ENCODE assay signal across 8 cellular contexts in genomic region chr1:9690440-9691107, GRCh38. TPM values are rescaled to one million over a fixed set of nuclear protein-coding genes. Genes with fewer than 3 reads are reported as not detected.
DNase-seq lines count a peak whose midpoint lies in the region; ATAC-seq, FAIRE-seq and TF ChIP-seq lines count a peak whose summit lies in the region.

No MANE protein-coding gene starts in this region.

- TF ChIP-seq POLR2A in suprapubic skin (IDR thresholded peaks at IDR 0.05): no peak

- H3K4me1 Mint-ChIP-seq in activated T-cell treated with anti-CD3 and anti-CD28 coated beads, Interleukin-2, amount 50 U/mL, for 4 hours (ENCODE audit: low read depth): peaks cover 69% of the 10 kb centered on the region

- H3K36me3 Mint-ChIP-seq in activated T-cell treated with anti-CD3 and anti-CD28 coated beads, Interleukin-2, amount 50 U/mL, for 4 hours (ENCODE audit: insufficient read depth): peaks cover 15% of the 10 kb centered on the region

- H3K27ac ChIP-seq in layer of hippocampus (ENCODE audit: low read depth, low read length): peak overlapping the region; percentile 38
- no peak overlapping the region for H3K27ac ChIP-seq in suprapubic skin

- H3K27me3 ChIP-seq in layer of hippocampus (ENCODE audit: control insufficient read depth, insufficient read depth, low read length) (no peaks in the 10 kb centered on the region), suprapubic skin (no peaks in the 10 kb centered on the region)

- peaks cover 36% of the 10 kb centered on the region for H3K4me1 ChIP-seq in suprapubic skin

- TF ChIP-seq CTCF in astrocyte of the spinal cord (IDR thresholded peaks at IDR 0.05; ENCODE audit: low read depth, low read length): no peak
- TF ChIP-seq CTCF in suprapubic skin (IDR thresholded peaks at IDR 0.05): no peak

- in situ Hi-C loops in astrocyte of the spinal cord (cut with HindIII; ENCODE audit: low sequenced_read_pairs): no loop called here

- FAIRE-seq in urothelium cell line (lab: Jason Lieb, UNC): no peak

- 55% methylated on average over 5 of the region's 14 CpGs for WGBS in suprapubic skin

- no peak for DNase-seq in activated T-cell treated with anti-CD3 and anti-CD28 coated beads, Interleukin-2, amount 50 U/mL, for 4 hours
- DNase-seq in activated T-cell treated with anti-CD3 and anti-CD28 coated beads for 4 hours (no peak), astrocyte of the spinal cord (ENCODE audit: low read depth, low spot score) (no peak), suprapubic skin (ENCODE audit: low spot score in 2 of 2) (no peak), NCI-H748 treated with DMSO at 0.1 percent for 48 hours (lab: John Stamatoyannopoulos, UW) (no peak), GM19240 (ENCODE audit: insufficient read length, low spot score) (no peak), urothelium cell line (ENCODE audit: low spot score) (no peak)

- H3K36me3 ChIP-seq in suprapubic skin: peaks cover 3% of the 10 kb centered on the region

- ATAC-seq in activated T-cell treated with anti-CD3 and anti-CD28 coated beads, Interleukin-2, amount 50 U/mL, for 4 hours: no peak

- TF ChIP-seq EP300 in suprapubic skin (IDR thresholded peaks at IDR 0.05): no peak

- H3K27me3 Mint-ChIP-seq in activated T-cell treated with anti-CD3 and anti-CD28 coated beads, Interleukin-2, amount 50 U/mL, for 4 hours (ENCODE audit: low read depth): no peaks in the 10 kb centered on the region

- H3K9me3 Mint-ChIP-seq in activated T-cell treated with anti-CD3 and anti-CD28 coated beads, Interleukin-2, amount 50 U/mL, for 4 hours: no peaks in the 10 kb centered on the region

- peak overlapping the region; percentile 77 for H3K4me3 Mint-ChIP-seq in activated T-cell treated with anti-CD3 and anti-CD28 coated beads, Interleukin-2, amount 50 U/mL, for 4 hours

- H3K9me3 ChIP-seq in suprapubic skin: no peaks in the 10 kb centered on the region

- H3K4me3 ChIP-seq in astrocyte of the spinal cord (ENCODE audit: low read depth, low read length) (peak overlapping the region; percentile 63), suprapubic skin (peak overlapping the region; percentile 82)

RNA-seq across cellular contexts. Expression of gene PIK3CD, which starts 39.0 kb away (rescaled TPM):
- total RNA-seq in activated T-cell treated with anti-CD3 and anti-CD28 coated beads, Interleukin-2, amount 50 U/mL, for 4 hours: 100 to 1,000 TPM in 1 of 3 donors, 10 to 100 TPM in 2; 97.6 to 123 (median 99.2) TPM
- 1 to 10 TPM; 4.0 to 8.6 (median 6.4) TPM for total RNA-seq in suprapubic skin

Comparison
In these comparisons a context has a peak if more than half of its experiments do, and no peak if none do; other contexts are left out.
1. RNA of gene PIK3CD, which starts 39.0 kb away (total RNA-seq): 97.6 to 123 TPM in activated T-cell treated with anti-CD3 and anti-CD28 coated beads, Interleukin-2, amount 50 U/mL, for 4 hours; 4.0 to 8.6 TPM in suprapubic skin; every median in the first group is over 10 times any median in the second.